In genomic region chr3:48151058-48151806, GRCh38 we compare ENCODE assay signal across 8 cellular contexts. TPM values are rescaled to one million over a fixed set of nuclear protein-coding genes. Genes with fewer than 3 reads are reported as not detected.
DNase-seq lines count a peak whose midpoint lies in the region; ATAC-seq, FAIRE-seq and TF ChIP-seq lines count a peak whose summit lies in the region.

No MANE protein-coding gene starts in this region.

- H3K9me3 ChIP-seq in endothelial cell of umbilical vein (replicated peaks; ENCODE audit: control insufficient read depth, insufficient read depth, low read length): no peaks in the 10 kb centered on the region

- DNase-seq in DMS153 treated with DMSO at 0.1 percent for 48 hours (lab: John Stamatoyannopoulos, UW; ENCODE audit: unreplicated experiment) (peak; percentile 27), NCI-H69 (lab: John Stamatoyannopoulos, UW) (peak; percentile 86), endothelial cell of umbilical vein (ENCODE audit: low read depth, low spot score) (peak; percentile 88), middle frontal gyrus (ENCODE audit: extremely low spot score, low spot score) (peak; percentile 12)
- DNase-seq in activated CD8-positive, alpha-beta memory T cell treated with anti-CD3 and anti-CD28 coated beads, Interleukin-2, amount 10 ng/mL, durations not matched to agents 7 days and 5 days: peak; percentile 82
- DNase-seq in stimulated activated CD8-positive, alpha-beta memory T cell treated with anti-CD3 and anti-CD28 coated beads, Interleukin-15, amount 100 ng/mL, for 48 hours (ENCODE audit: low read depth in 2 of 2): peak; percentile 35 to 43

- no peaks in the 10 kb centered on the region for H4K20me1 ChIP-seq in endothelial cell of umbilical vein (replicated peaks; ENCODE audit: control insufficient read depth, extremely low read depth, insufficient read depth, low read length)

- no peaks in the 10 kb centered on the region for H3K36me3 Mint-ChIP-seq in activated CD8-positive, alpha-beta memory T cell treated with anti-CD3 and anti-CD28 coated beads, Interleukin-2, amount 10 ng/mL, durations not matched to agents 7 days and 5 days

- peaks cover 3% of the 10 kb centered on the region for H3K27me3 Mint-ChIP-seq in activated CD8-positive, alpha-beta memory T cell treated with anti-CD3 and anti-CD28 coated beads, Interleukin-2, amount 10 ng/mL, durations not matched to agents 7 days and 5 days

- H3K9me1 ChIP-seq in endothelial cell of umbilical vein (replicated peaks; ENCODE audit: control insufficient read depth, extremely low read depth, insufficient read depth, low read length): no peaks in the 10 kb centered on the region

- POLR2A ChIA-PET in endothelial cell of umbilical vein (lab: Charles Lee): no interaction called here

- no TSS peak for BruUV-seq in endothelial cell of umbilical vein (replicated peaks; lab: Mats Ljungman, UMichigan)

- no peak overlapping the region for H3K4me2 ChIP-seq in endothelial cell of umbilical vein (ENCODE audit: insufficient read depth, low read length)

- CTCF ChIA-PET in activated CD8-positive, alpha-beta memory T cell treated with anti-CD3 and anti-CD28 coated beads, Interleukin-2, amount 10 ng/mL, durations not matched to agents 7 days and 5 days (lab: Charles Lee): interaction anchor here (0.6 to 3.2 kb wide), 38 partner anchors 9 to 630 kb away, joined by 3 to 39 read pairs (median 3); partner anchors contain the start of genes CDC25A and DHX30
- CTCF ChIA-PET in endothelial cell of umbilical vein (lab: Charles Lee): interaction anchor here (0.6 to 4.9 kb wide), 59 partner anchors 9 to 630 kb away, joined by 3 to 129 read pairs (median 5); partner anchors contain the start of genes CDC25A and DHX30

- no peaks in the 10 kb centered on the region for H3K36me3 ChIP-seq in endothelial cell of umbilical vein (ENCODE audit: control insufficient read depth in 2 of 2, extremely low read depth in 1 of 2, insufficient read depth in 2 of 2, low read length in 2 of 2)

- no peak overlapping the region for H3K4me3 ChIP-seq in endothelial cell of umbilical vein (replicated peaks in 1 of 3; ENCODE audit: insufficient read depth in 1 of 3, low read depth in 1 of 3, low read length in 3 of 3)

- dilution Hi-C loops in endothelial cell of umbilical vein (cut with MboI; ENCODE audit: extremely low pct_ligation_motif_present, low sequenced_read_pairs): no loop called here

- FAIRE-seq in endothelial cell of umbilical vein (lab: Jason Lieb, UNC): peak; percentile 91

- ATAC-seq in HG03135 (IDR thresholded peaks at IDR 0.05; ENCODE audit: unreplicated experiment): peak; percentile 59
- peak; percentile 99 for ATAC-seq in activated CD8-positive, alpha-beta memory T cell treated with anti-CD3 and anti-CD28 coated beads, Interleukin-2, amount 10 ng/mL, durations not matched to agents 7 days and 5 days
- no peak for ATAC-seq in GM18870 (IDR thresholded peaks at IDR 0.05; ENCODE audit: unreplicated experiment)

- H3K4me1 ChIP-seq in endothelial cell of umbilical vein (ENCODE audit: control insufficient read depth, extremely low read depth, insufficient read depth, low read length): peaks cover 10% of the 10 kb centered on the region

- H2AFZ ChIP-seq in endothelial cell of umbilical vein (ENCODE audit: low read depth, low read length): peak overlapping the region; percentile 29

- H3K4me3 Mint-ChIP-seq in activated CD8-positive, alpha-beta memory T cell treated with anti-CD3 and anti-CD28 coated beads, Interleukin-2, amount 10 ng/mL, durations not matched to agents 7 days and 5 days: no peak overlapping the region

- H3K79me2 ChIP-seq in endothelial cell of umbilical vein (ENCODE audit: control insufficient read depth, insufficient read depth, low read length): no peaks in the 10 kb centered on the region

- H3K27me3 ChIP-seq in endothelial cell of umbilical vein (ENCODE audit: control insufficient read depth in 2 of 2, insufficient read depth in 2 of 2, low read length in 2 of 2): no peaks in the 10 kb centered on the region

- peak overlapping the region; percentile 3 for H3K27ac Mint-ChIP-seq in activated CD8-positive, alpha-beta memory T cell treated with anti-CD3 and anti-CD28 coated beads, Interleukin-2, amount 10 ng/mL, durations not matched to agents 7 days and 5 days

- H3K9me3 Mint-ChIP-seq in activated CD8-positive, alpha-beta memory T cell treated with anti-CD3 and anti-CD28 coated beads, Interleukin-2, amount 10 ng/mL, durations not matched to agents 7 days and 5 days (ENCODE audit: low read depth): no peaks in the 10 kb centered on the region

- intact Hi-C loops in endothelial cell of umbilical vein (cut with micrococcal nuclease): loop anchor here (1.0 to 5.0 kb wide), 9 partner anchors 64 to 629 kb away; partner anchors contain the start of gene MAP4

- peak; percentile 83 to 87 for TF ChIP-seq CTCF in endothelial cell of umbilical vein (IDR thresholded peaks at IDR 0.05; ENCODE audit: extremely low read depth in 1 of 2, insufficient read depth in 1 of 2, low read depth in 1 of 2, low read length in 2 of 2)

- H3K4me1 Mint-ChIP-seq in activated CD8-positive, alpha-beta memory T cell treated with anti-CD3 and anti-CD28 coated beads, Interleukin-2, amount 10 ng/mL, durations not matched to agents 7 days and 5 days: peaks cover 2% of the 10 kb centered on the region

- H3K27ac ChIP-seq in endothelial cell of umbilical vein (ENCODE audit: insufficient read depth, low read depth, low read length): peak overlapping the region; percentile 18

- peak overlapping the region; percentile 19 for H3K9ac ChIP-seq in endothelial cell of umbilical vein (replicated peaks; ENCODE audit: extremely low read depth, insufficient read depth, low read length)

- TF ChIP-seq POLR2A in endothelial cell of umbilical vein (IDR thresholded peaks at IDR 0.05; ENCODE audit: low read depth, low read length): no peak

TF ChIP-seq in endothelial cell of umbilical vein, 7 proteins besides CTCF, POLR2A, EP300 and RAD21:
- TF ChIP-seq EZH2 (IDR thresholded peaks at IDR 0.05; ENCODE audit: borderline replicate concordance, low read depth, low read length, severe bottlenecking): no peak
- TF ChIP-seq JUN (IDR thresholded peaks at IDR 0.05; ENCODE audit: borderline replicate concordance, insufficient read depth, insufficient read length, low read depth): peak; percentile 24
- TF ChIP-seq GATA2 (IDR thresholded peaks at IDR 0.05; ENCODE audit: insufficient read depth, insufficient read length, low read depth, low read length): no peak
- no peak for TF ChIP-seq FOS (IDR thresholded peaks at IDR 0.05; ENCODE audit: borderline replicate concordance, insufficient read depth, low read length)
- TF ChIP-seq MAX (IDR thresholded peaks at IDR 0.05; ENCODE audit: insufficient read depth, insufficient read length): no peak

RNA-seq across cellular contexts. Expression of gene CDC25A, which starts 37.0 kb away (rescaled TPM):
- 10 to 100 TPM; 33.1 to 39.4 TPM for total RNA-seq in activated CD8-positive, alpha-beta memory T cell treated with anti-CD3 and anti-CD28 coated beads, Interleukin-2, amount 10 ng/mL, durations not matched to agents 7 days and 5 days
- total RNA-seq in endothelial cell of umbilical vein: 18.4 and 19.0 TPM in 2 replicates
- polyA plus RNA-seq in endothelial cell of umbilical vein: 5.0 and 5.5 TPM in 2 replicates
- polyA plus RNA-seq in endothelial cell of umbilical vein (2011; cell fraction: cytosol; rRNA removed): 7.0 and 8.7 TPM in 2 replicates
- 7.5 and 9.4 TPM in 2 replicates for polyA plus RNA-seq in endothelial cell of umbilical vein (2011; cell fraction: nucleus; rRNA removed)
- polyA plus RNA-seq in endothelial cell of umbilical vein (2012): 8.1 and 10.4 TPM in 2 replicates
- polyA minus RNA-seq in endothelial cell of umbilical vein: 11.2 and 13.4 TPM in 2 replicates
- 32.9 TPM for polyA minus RNA-seq in endothelial cell of umbilical vein (2011; cell fraction: cytosol; rRNA and poly(A)+ RNA removed)
- polyA minus RNA-seq in endothelial cell of umbilical vein (2011; cell fraction: nucleus; rRNA and poly(A)+ RNA removed): 6.9 and 9.2 TPM in 2 replicates

Comparison
In these comparisons a context has a peak if more than half of its experiments do, and no peak if none do; other contexts are left out.
1. DNase-seq: peak in every context shown above with its lines; median percentile 88 in endothelial cell of umbilical vein; 86 in NCI-H69; 82 in activated CD8-positive, alpha-beta memory T cell treated with anti-CD3 and anti-CD28 coated beads, Interleukin-2, amount 10 ng/mL, durations not matched to agents 7 days and 5 days; 39 in stimulated activated CD8-positive, alpha-beta memory T cell treated with anti-CD3 and anti-CD28 coated beads, Interleukin-15, amount 100 ng/mL, for 48 hours; 27 in DMS153 treated with DMSO at 0.1 percent for 48 hours; 12 in middle frontal gyrus.